Comparison of ENCODE assay signal across 7 cellular contexts in genomic region chr18:79394438-79395307, GRCh38. TPM values are rescaled to one million over a fixed set of nuclear protein-coding genes. Genes with fewer than 3 reads are reported as not detected.
DNase-seq lines count a peak whose midpoint lies in the region; ATAC-seq, FAIRE-seq and TF ChIP-seq lines count a peak whose summit lies in the region.

No MANE protein-coding gene starts in this region.

- no peak for TF ChIP-seq RAD21 in K562 (CRISPR knock-in tag; conservative IDR thresholded peaks at IDR 0.05 in 1 of 2, IDR thresholded peaks at IDR 0.05 in 1 of 2)

- peak overlapping the region; percentile 59 for H2AFZ ChIP-seq in K562 (ENCODE audit: low read depth, low read length)

- BruUV-seq in K562 (replicated peaks; lab: Mats Ljungman, UMichigan) = no TSS peak

- H3K27ac ChIP-seq in HEK293 (ENCODE audit: extremely low read depth, low read depth, low read length) = peak overlapping the region; percentile 81; the same call in 1 of the 2 replicates
- 0 out of 2 replicates have a peak overlapping the region, but pooled peaks have one; percentile 11 for H3K27ac ChIP-seq in SJSA1
- peak overlapping the region; percentile 55; the same call in 1 of the 3 replicates for H3K27ac ChIP-seq in K562 (ENCODE audit: extremely low read depth, low read depth, low read length)
- peak overlapping the region; percentile 68 for H3K27ac ChIP-seq in layer of hippocampus (ENCODE audit: low read depth, low read length)

- no peaks in the 10 kb centered on the region for H4K20me1 ChIP-seq in K562 (replicated peaks; ENCODE audit: control insufficient read depth, insufficient read depth, low read length)

- H3K4me3 ChIP-seq in HEK293 (ENCODE audit: low read depth, low read length) = peak overlapping the region; percentile 7; the same call in 1 of the 2 replicates
- peak overlapping the region; percentile 48 for H3K4me3 ChIP-seq in SJSA1
- H3K4me3 ChIP-seq in K562 = 0 out of 2 replicates have a peak overlapping the region, but pooled peaks have one; percentile 38

- CTCF ChIA-PET in HEK293 (lab: Yijun Ruan, JAX) = interaction anchor here (1.2 to 2.1 kb wide), 2 partner anchors 10 to 14 kb away, joined by 10 to 11 read pairs; no protein-coding TSS in a partner anchor
- CTCF ChIA-PET in K562 (lab: Yijun Ruan, JAX; ENCODE audit: low intra/inter-chr PET ratio) = no interaction called here

- peak overlapping the region; percentile 32 for H3K4me2 ChIP-seq in K562 (ENCODE audit: insufficient read depth, low read length)

- no peak for TF ChIP-seq POLR2A in K562 (conservative IDR thresholded peaks at IDR 0.05)

- ATAC-seq in K562 = peak; percentile 45
- no peak for ATAC-seq in GM21737 (IDR thresholded peaks at IDR 0.05; ENCODE audit: unreplicated experiment)

- WGBS in K562 (ENCODE audit: insufficient coverage, low coverage, missing lambda C conversion rate) = 12% methylated on average over 36 of the region's 79 CpGs

- TF ChIP-seq EP300 in K562 (IDR thresholded peaks at IDR 0.05; ENCODE audit: low read length) = no peak

- in situ Hi-C loops in K562 (cut with MboI) = no loop called here

- peak overlapping the region; percentile 46 to 81 for H3K9ac ChIP-seq in K562 (ENCODE audit: insufficient read depth in 1 of 2, low read depth in 2 of 2, low read length in 2 of 2)

- TF ChIP-seq CTCF in HEK293 (tag by site-specific recombination; IDR thresholded peaks at IDR 0.05) (no peak), K562 (IDR thresholded peaks at IDR 0.05 in 2 of 3, conservative IDR thresholded peaks at IDR 0.05 in 1 of 3; ENCODE audit: insufficient read depth in 2 of 3, low read depth in 1 of 3, low read length in 3 of 3) (no peak)

- no peak for FAIRE-seq in K562 (lab: Jason Lieb, UNC)

- H3K36me3 ChIP-seq in HEK293 (ENCODE audit: control insufficient read depth in 2 of 2, insufficient read depth in 1 of 2, low read length in 2 of 2) (no peaks in the 10 kb centered on the region), SJSA1 (no peaks in the 10 kb centered on the region), K562 (ENCODE audit: control insufficient read depth, insufficient read depth, low read length) (no peaks in the 10 kb centered on the region)

- H3K4me1 ChIP-seq in HEK293 (ENCODE audit: control insufficient read depth, insufficient read depth, low read length) = peaks cover 6% of the 10 kb centered on the region; the same call in 1 of the 2 replicates
- H3K4me1 ChIP-seq in SJSA1 (replicated peaks) = peaks cover 31% of the 10 kb centered on the region
- H3K4me1 ChIP-seq in K562 (replicated peaks in 1 of 2; ENCODE audit: control insufficient read depth in 2 of 2, insufficient read depth in 2 of 2, low read length in 2 of 2) = peaks cover 0 to 58% of the 10 kb centered on the region in 2 experiments; a peak in 2 of 5 replicates

- no peaks in the 10 kb centered on the region for H3K9me3 ChIP-seq in HEK293 (ENCODE audit: control insufficient read depth, insufficient read depth, low read depth, low read length)
- H3K9me3 ChIP-seq in SJSA1 (replicated peaks) = 0 out of 2 replicates have a peak, but pooled peaks cover 2% of the 10 kb centered on the region
- no peaks in the 10 kb centered on the region for H3K9me3 ChIP-seq in K562 (replicated peaks; ENCODE audit: control insufficient read depth, insufficient read depth, low read depth, low read length)

- intact Hi-C loops in K562 (cut with micrococcal nuclease) = loop anchor here (5.0 kb wide), 2 partner anchors 113 to 133 kb away; no protein-coding TSS in a partner anchor

- DNase-seq in SJSA1 (ENCODE audit: low read depth in 1 of 2, low spot score in 2 of 2) (peak in 1 of 2 experiments; percentile 71), K562 (ENCODE audit: extremely low read depth in 1 of 4, low spot score in 3 of 4) (peak in 1 of 4 experiments; percentile 30), ecto neural progenitor cell (ENCODE audit: low spot score) (no peak)
- peak; percentile 77 for DNase-seq in stimulated activated CD4-positive, alpha-beta T cell treated with anti-CD3 and anti-CD28 coated beads, Interleukin-4, amount 100 ng/mL, for 1 hour

- H3K27me3 ChIP-seq in SJSA1 (replicated peaks) (no peaks in the 10 kb centered on the region; the same call in 1 of the 2 replicates), K562 (ENCODE audit: control insufficient read depth in 2 of 2, insufficient read depth in 2 of 2, low read length in 2 of 2) (no peaks in the 10 kb centered on the region), layer of hippocampus (ENCODE audit: control insufficient read depth, insufficient read depth, low read length) (peaks cover 2% of the 10 kb centered on the region)

- POLR2A ChIA-PET in HEK293 (lab: Yijun Ruan, JAX) (interaction anchor here (1.6 kb wide), 1 partner anchor 33 kb away, joined by 5 read pairs; no protein-coding TSS in a partner anchor), K562 (lab: Yijun Ruan, JAX) (no interaction called here)

- no peaks in the 10 kb centered on the region for H3K9me1 ChIP-seq in K562 (ENCODE audit: control insufficient read depth, insufficient read depth, low read length)

- no peaks in the 10 kb centered on the region; the same call in 2 of the 3 replicates for H3K79me2 ChIP-seq in K562 (ENCODE audit: control insufficient read depth, insufficient read depth, low read length)

TF ChIP-seq in HEK293, 187 proteins besides CTCF, POLR2A, EP300 and RAD21 (continues in another document):
- TF ChIP-seq ZNF184 (tag by site-specific recombination; IDR thresholded peaks at IDR 0.05) (no peak), PBX3 (CRISPR knock-in tag; IDR thresholded peaks at IDR 0.05) (no peak), ZNF292 (tag by site-specific recombination; IDR thresholded peaks at IDR 0.05; ENCODE audit: borderline replicate concordance, low read depth) (no peak), ZNF549 (tag by site-specific recombination; IDR thresholded peaks at IDR 0.05) (no peak), HOXD13 (CRISPR knock-in tag; IDR thresholded peaks at IDR 0.05; ENCODE audit: borderline replicate concordance) (no peak), ZNF510 (tag by site-specific recombination; IDR thresholded peaks at IDR 0.05; ENCODE audit: insufficient replicate concordance) (no peak), ZNF324 (tag by site-specific recombination; IDR thresholded peaks at IDR 0.05) (no peak), ZNF529 (tag by site-specific recombination; IDR thresholded peaks at IDR 0.05; ENCODE audit: insufficient replicate concordance) (no peak), ZNF10 (tag by site-specific recombination; IDR thresholded peaks at IDR 0.05) (no peak), ZFP3 (tag by site-specific recombination; IDR thresholded peaks at IDR 0.05; ENCODE audit: low read depth) (no peak)

TF ChIP-seq in K562, 482 proteins besides CTCF, POLR2A, EP300 and RAD21 (continues in another document):
- no peak for TF ChIP-seq U2AF1 (optimal IDR thresholded peaks at IDR 0.05; ENCODE audit: low read depth, low read length)
- no peak for TF ChIP-seq ZBTB11 (CRISPR knock-in tag; IDR thresholded peaks at IDR 0.05)
- peak; percentile 21 for TF ChIP-seq CCNT2 (IDR thresholded peaks at IDR 0.05; ENCODE audit: borderline replicate concordance, extremely low read depth, insufficient read length, low read depth, low read length)
- TF ChIP-seq ZNF239 (CRISPR knock-in tag; IDR thresholded peaks at IDR 0.05) = no peak
- TF ChIP-seq PHF21A (IDR thresholded peaks at IDR 0.05; ENCODE audit: borderline replicate concordance, low read depth) = 0 out of 2 replicates have a peak, but pooled peaks have one; percentile 17
- TF ChIP-seq MXI1 (IDR thresholded peaks at IDR 0.05; ENCODE audit: low read depth, low read length) = no peak
- TF ChIP-seq MCM2 (IDR thresholded peaks at IDR 0.05; ENCODE audit: low read depth) = no peak
- TF ChIP-seq HDAC6 (IDR thresholded peaks at IDR 0.05; ENCODE audit: low read depth, low read length) = no peak

RNA-seq across cellular contexts. Expression of gene NFATC1, which starts 1.1 kb away (rescaled TPM):
- 2.2 and 3.4 TPM in 2 replicates for total RNA-seq in SJSA1 (2014; rRNA removed; shearing (Covaris generic))
- total RNA-seq in K562 (2011; cell fraction: chromatin; rRNA removed; ENCODE audit: low replicate concordance) = 22.7 and 26.3 TPM in 2 replicates
- total RNA-seq in K562 (2011; cell fraction: nucleolus; rRNA removed) = 11.4 and 14.5 TPM in 2 replicates
- 10.2 and 10.4 TPM in 2 replicates for total RNA-seq in K562 (2011; cell fraction: nucleoplasm; rRNA removed)
- total RNA-seq in K562 (2014; rRNA removed) = 2.5 and 5.3 TPM in 2 replicates
- 2.1 and 2.3 TPM in 2 replicates for total RNA-seq in K562 (2014; rRNA removed; fragmentation: Illumina TruSeq; extraction: Trizol)
- 2.2 and 2.8 TPM in 2 replicates for total RNA-seq in K562 (2015; rRNA removed; fragmentation: Illumina TruSeq; extraction: Trizol)
- total RNA-seq in K562 (2021) = 13.7 and 16.4 TPM in 2 replicates
- 1.9 and 2.4 TPM in 2 replicates for polyA plus RNA-seq in K562 (2011; rRNA removed)
- 2.8 and 3.7 TPM in 2 replicates for polyA plus RNA-seq in K562 (2011; cell fraction: cytosol; rRNA removed)
- polyA plus RNA-seq in K562 (2011; cell fraction: nucleus; rRNA removed) = 6.6 and 10.1 TPM in 2 replicates
- polyA plus RNA-seq in K562 (2012) = 8.3 and 8.6 TPM in 2 replicates
- polyA plus RNA-seq in K562 (2014; fragmentation: Illumina TruSeq; extraction: Trizol) = 6.1 and 9.6 TPM in 2 replicates
- polyA plus RNA-seq in K562 (2014; fragmentation: Nextera tagmentation; extraction: Ambion mirVana) = 1 to 10 TPM; 1.1 to 1.2 TPM
- 2.6 and 6.3 TPM in 2 replicates for polyA plus RNA-seq in K562 (2014; rRNA removed)
- polyA minus RNA-seq in K562 (2011; rRNA and poly(A)+ RNA removed) = 2.5 and 4.0 TPM in 2 replicates
- polyA minus RNA-seq in K562 (2011; cell fraction: cytosol; rRNA and poly(A)+ RNA removed) = 7.3 and 13.0 TPM in 2 replicates
- polyA minus RNA-seq in K562 (2011; cell fraction: nucleus; rRNA and poly(A)+ RNA removed) = 6.7 and 6.9 TPM in 2 replicates

Comparison
In these comparisons a context has a peak if more than half of its experiments do, and no peak if none do; other contexts are left out.
1. H3K27ac ChIP-seq: peak in every context shown above with its lines; median percentile 81 in HEK293; 68 in layer of hippocampus; 55 in K562; 11 in SJSA1.
2. Of the 44 proteins assayed by ChIP-seq in both K562 and HEK293: peak only in K562: none; only in HEK293: KLF1, KLF10, PATZ1, ZBTB26, ZBTB8A, ZEB2 and 2 more; in both: PRDM10; in neither: 35.